In the genomic region with DNA sequence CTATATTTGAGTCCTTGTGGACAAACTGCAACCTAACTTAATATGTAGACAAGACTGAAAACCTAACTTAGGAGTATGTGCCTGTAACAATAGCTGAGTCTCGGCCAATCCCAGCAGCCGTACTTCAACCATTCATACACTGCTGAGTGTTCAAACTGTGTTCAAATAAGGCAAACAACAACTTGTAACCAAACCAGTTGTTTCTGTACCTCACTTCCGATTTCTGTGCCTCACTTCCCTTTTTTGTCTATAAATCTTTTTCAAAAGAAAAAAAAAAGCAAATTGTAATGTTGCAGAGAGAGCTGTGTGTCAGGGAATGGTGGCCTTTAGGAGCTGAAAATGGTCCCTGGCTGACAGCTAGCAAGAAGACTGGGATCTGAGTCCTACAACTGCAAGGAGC, we compare ENCODE assay signal across 1 cellular context.
TF ChIP-seq lines count a peak whose summit lies in the region.

No MANE protein-coding gene starts in this region.

TF ChIP-seq in GM12878, 131 proteins besides CTCF, POLR2A, EP300 and RAD21 (continued from another document and continues in another):
- TF ChIP-seq, protein P1, sequence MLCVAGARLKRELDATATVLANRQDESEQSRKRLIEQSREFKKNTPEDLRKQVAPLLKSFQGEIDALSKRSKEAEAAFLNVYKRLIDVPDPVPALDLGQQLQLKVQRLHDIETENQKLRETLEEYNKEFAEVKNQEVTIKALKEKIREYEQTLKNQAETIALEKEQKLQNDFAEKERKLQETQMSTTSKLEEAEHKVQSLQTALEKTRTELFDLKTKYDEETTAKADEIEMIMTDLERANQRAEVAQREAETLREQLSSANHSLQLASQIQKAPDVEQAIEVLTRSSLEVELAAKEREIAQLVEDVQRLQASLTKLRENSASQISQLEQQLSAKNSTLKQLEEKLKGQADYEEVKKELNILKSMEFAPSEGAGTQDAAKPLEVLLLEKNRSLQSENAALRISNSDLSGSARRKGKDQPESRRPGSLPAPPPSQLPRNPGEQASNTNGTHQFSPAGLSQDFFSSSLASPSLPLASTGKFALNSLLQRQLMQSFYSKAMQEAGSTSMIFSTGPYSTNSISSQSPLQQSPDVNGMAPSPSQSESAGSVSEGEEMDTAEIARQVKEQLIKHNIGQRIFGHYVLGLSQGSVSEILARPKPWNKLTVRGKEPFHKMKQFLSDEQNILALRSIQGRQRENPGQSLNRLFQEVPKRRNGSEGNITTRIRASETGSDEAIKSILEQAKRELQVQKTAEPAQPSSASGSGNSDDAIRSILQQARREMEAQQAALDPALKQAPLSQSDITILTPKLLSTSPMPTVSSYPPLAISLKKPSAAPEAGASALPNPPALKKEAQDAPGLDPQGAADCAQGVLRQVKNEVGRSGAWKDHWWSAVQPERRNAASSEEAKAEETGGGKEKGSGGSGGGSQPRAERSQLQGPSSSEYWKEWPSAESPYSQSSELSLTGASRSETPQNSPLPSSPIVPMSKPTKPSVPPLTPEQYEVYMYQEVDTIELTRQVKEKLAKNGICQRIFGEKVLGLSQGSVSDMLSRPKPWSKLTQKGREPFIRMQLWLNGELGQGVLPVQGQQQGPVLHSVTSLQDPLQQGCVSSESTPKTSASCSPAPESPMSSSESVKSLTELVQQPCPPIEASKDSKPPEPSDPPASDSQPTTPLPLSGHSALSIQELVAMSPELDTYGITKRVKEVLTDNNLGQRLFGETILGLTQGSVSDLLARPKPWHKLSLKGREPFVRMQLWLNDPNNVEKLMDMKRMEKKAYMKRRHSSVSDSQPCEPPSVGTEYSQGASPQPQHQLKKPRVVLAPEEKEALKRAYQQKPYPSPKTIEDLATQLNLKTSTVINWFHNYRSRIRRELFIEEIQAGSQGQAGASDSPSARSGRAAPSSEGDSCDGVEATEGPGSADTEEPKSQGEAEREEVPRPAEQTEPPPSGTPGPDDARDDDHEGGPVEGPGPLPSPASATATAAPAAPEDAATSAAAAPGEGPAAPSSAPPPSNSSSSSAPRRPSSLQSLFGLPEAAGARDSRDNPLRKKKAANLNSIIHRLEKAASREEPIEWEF (IDR thresholded peaks at IDR 0.05; ENCODE audit: insufficient replicate concordance, low read depth, low read length), result no peak
- TF ChIP-seq, protein P2, sequence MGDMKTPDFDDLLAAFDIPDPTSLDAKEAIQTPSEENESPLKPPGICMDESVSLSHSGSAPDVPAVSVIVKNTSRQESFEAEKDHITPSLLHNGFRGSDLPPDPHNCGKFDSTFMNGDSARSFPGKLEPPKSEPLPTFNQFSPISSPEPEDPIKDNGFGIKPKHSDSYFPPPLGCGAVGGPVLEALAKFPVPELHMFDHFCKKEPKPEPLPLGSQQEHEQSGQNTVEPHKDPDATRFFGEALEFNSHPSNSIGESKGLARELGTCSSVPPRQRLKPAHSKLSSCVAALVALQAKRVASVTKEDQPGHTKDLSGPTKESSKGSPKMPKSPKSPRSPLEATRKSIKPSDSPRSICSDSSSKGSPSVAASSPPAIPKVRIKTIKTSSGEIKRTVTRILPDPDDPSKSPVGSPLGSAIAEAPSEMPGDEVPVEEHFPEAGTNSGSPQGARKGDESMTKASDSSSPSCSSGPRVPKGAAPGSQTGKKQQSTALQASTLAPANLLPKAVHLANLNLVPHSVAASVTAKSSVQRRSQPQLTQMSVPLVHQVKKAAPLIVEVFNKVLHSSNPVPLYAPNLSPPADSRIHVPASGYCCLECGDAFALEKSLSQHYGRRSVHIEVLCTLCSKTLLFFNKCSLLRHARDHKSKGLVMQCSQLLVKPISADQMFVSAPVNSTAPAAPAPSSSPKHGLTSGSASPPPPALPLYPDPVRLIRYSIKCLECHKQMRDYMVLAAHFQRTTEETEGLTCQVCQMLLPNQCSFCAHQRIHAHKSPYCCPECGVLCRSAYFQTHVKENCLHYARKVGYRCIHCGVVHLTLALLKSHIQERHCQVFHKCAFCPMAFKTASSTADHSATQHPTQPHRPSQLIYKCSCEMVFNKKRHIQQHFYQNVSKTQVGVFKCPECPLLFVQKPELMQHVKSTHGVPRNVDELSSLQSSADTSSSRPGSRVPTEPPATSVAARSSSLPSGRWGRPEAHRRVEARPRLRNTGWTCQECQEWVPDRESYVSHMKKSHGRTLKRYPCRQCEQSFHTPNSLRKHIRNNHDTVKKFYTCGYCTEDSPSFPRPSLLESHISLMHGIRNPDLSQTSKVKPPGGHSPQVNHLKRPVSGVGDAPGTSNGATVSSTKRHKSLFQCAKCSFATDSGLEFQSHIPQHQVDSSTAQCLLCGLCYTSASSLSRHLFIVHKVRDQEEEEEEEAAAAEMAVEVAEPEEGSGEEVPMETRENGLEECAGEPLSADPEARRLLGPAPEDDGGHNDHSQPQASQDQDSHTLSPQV (IDR thresholded peaks at IDR 0.05), result no peak
- TF ChIP-seq, protein P3, sequence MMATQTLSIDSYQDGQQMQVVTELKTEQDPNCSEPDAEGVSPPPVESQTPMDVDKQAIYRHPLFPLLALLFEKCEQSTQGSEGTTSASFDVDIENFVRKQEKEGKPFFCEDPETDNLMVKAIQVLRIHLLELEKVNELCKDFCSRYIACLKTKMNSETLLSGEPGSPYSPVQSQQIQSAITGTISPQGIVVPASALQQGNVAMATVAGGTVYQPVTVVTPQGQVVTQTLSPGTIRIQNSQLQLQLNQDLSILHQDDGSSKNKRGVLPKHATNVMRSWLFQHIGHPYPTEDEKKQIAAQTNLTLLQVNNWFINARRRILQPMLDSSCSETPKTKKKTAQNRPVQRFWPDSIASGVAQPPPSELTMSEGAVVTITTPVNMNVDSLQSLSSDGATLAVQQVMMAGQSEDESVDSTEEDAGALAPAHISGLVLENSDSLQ (IDR thresholded peaks at IDR 0.05), result no peak
- TF ChIP-seq GABPA (IDR thresholded peaks at IDR 0.05; ENCODE audit: low read depth) (peak; percentile 68; the same call in 1 of the 2 replicates), EED (IDR thresholded peaks at IDR 0.05; ENCODE audit: low read depth) (no peak), MYB (IDR thresholded peaks at IDR 0.05; ENCODE audit: borderline replicate concordance, low read depth, low read length) (no peak), RAD51 (IDR thresholded peaks at IDR 0.05) (no peak), POLR2AphosphoS5 (IDR thresholded peaks at IDR 0.05; ENCODE audit: low read length) (no peak), ASH2L (IDR thresholded peaks at IDR 0.05; ENCODE audit: borderline replicate concordance, low read depth) (no peak), CREM (IDR thresholded peaks at IDR 0.05; ENCODE audit: low read depth) (no peak), ZNF207 (IDR thresholded peaks at IDR 0.05; ENCODE audit: borderline replicate concordance) (no peak), STAT1 (conservative IDR thresholded peaks at IDR 0.05) (no peak), KLF5 (IDR thresholded peaks at IDR 0.05; ENCODE audit: partially characterized antibody) (no peak), PAX5 (IDR thresholded peaks at IDR 0.05; ENCODE audit: borderline replicate concordance, low read depth, low read length) (no peak), HDGF (IDR thresholded peaks at IDR 0.05) (no peak), TCF3 (IDR thresholded peaks at IDR 0.05; ENCODE audit: borderline replicate concordance, insufficient read depth, low read depth, low read length) (no peak), EGR1 (IDR thresholded peaks at IDR 0.05; ENCODE audit: borderline replicate concordance in 1 of 2, low read depth in 2 of 2, low read length in 2 of 2) (no peak), NR2C1 (IDR thresholded peaks at IDR 0.05) (no peak), SMC3 (IDR thresholded peaks at IDR 0.05; ENCODE audit: borderline replicate concordance, low read length) (no peak), CBX3 (IDR thresholded peaks at IDR 0.05; ENCODE audit: borderline replicate concordance, low read depth) (no peak), MYC (IDR thresholded peaks at IDR 0.05; ENCODE audit: insufficient read depth, insufficient read length, insufficient replicate concordance, low read length, severe bottlenecking) (no peak), SPI1 (IDR thresholded peaks at IDR 0.05; ENCODE audit: borderline replicate concordance, insufficient read depth, low read depth, low read length) (peak; percentile 91), ZZZ3 (IDR thresholded peaks at IDR 0.05; ENCODE audit: control insufficient read depth, insufficient read length, low read depth) (no peak), ZSCAN29 (IDR thresholded peaks at IDR 0.05) (no peak), NR2C2 (IDR thresholded peaks at IDR 0.05; ENCODE audit: borderline replicate concordance, control insufficient read depth, insufficient read length, low read depth) (no peak), SRF (IDR thresholded peaks at IDR 0.05; ENCODE audit: low read depth in 2 of 2, low read length in 2 of 2) (peak; percentile 30 to 85; a peak in 2 of 4 replicates), JUNB (IDR thresholded peaks at IDR 0.05) (no peak), TCF7 (IDR thresholded peaks at IDR 0.05; ENCODE audit: borderline replicate concordance) (no peak), ZNF384 (IDR thresholded peaks at IDR 0.05; ENCODE audit: borderline replicate concordance, low read depth, low read length) (peak; percentile 47; the same call in 1 of the 2 replicates)
- TF ChIP-seq, protein P4, sequence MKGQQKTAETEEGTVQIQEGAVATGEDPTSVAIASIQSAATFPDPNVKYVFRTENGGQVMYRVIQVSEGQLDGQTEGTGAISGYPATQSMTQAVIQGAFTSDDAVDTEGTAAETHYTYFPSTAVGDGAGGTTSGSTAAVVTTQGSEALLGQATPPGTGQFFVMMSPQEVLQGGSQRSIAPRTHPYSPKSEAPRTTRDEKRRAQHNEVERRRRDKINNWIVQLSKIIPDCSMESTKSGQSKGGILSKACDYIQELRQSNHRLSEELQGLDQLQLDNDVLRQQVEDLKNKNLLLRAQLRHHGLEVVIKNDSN (IDR thresholded peaks at IDR 0.05; ENCODE audit: borderline replicate concordance, extremely low read length, insufficient read depth, low read depth, low read length), result no peak
- TF ChIP-seq, protein P5, sequence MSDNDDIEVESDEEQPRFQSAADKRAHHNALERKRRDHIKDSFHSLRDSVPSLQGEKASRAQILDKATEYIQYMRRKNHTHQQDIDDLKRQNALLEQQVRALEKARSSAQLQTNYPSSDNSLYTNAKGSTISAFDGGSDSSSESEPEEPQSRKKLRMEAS (IDR thresholded peaks at IDR 0.05; ENCODE audit: low read depth, low read length), result no peak
- TF ChIP-seq, protein P6, sequence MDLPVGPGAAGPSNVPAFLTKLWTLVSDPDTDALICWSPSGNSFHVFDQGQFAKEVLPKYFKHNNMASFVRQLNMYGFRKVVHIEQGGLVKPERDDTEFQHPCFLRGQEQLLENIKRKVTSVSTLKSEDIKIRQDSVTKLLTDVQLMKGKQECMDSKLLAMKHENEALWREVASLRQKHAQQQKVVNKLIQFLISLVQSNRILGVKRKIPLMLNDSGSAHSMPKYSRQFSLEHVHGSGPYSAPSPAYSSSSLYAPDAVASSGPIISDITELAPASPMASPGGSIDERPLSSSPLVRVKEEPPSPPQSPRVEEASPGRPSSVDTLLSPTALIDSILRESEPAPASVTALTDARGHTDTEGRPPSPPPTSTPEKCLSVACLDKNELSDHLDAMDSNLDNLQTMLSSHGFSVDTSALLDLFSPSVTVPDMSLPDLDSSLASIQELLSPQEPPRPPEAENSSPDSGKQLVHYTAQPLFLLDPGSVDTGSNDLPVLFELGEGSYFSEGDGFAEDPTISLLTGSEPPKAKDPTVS (IDR thresholded peaks at IDR 0.05; ENCODE audit: low read depth, low read length), result no peak
- TF ChIP-seq, protein P7, sequence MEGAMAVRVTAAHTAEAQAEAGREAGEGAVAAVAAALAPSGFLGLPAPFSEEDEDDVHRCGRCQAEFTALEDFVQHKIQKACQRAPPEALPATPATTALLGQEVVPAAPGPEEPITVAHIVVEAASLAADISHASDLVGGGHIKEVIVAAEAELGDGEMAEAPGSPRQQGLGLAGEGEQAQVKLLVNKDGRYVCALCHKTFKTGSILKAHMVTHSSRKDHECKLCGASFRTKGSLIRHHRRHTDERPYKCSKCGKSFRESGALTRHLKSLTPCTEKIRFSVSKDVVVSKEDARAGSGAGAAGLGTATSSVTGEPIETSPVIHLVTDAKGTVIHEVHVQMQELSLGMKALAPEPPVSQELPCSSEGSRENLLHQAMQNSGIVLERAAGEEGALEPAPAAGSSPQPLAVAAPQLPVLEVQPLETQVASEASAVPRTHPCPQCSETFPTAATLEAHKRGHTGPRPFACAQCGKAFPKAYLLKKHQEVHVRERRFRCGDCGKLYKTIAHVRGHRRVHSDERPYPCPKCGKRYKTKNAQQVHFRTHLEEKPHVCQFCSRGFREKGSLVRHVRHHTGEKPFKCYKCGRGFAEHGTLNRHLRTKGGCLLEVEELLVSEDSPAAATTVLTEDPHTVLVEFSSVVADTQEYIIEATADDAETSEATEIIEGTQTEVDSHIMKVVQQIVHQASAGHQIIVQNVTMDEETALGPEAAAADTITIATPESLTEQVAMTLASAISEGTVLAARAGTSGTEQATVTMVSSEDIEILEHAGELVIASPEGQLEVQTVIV (IDR thresholded peaks at IDR 0.05; ENCODE audit: borderline replicate concordance, partially characterized antibody), result no peak
- TF ChIP-seq, protein P8, sequence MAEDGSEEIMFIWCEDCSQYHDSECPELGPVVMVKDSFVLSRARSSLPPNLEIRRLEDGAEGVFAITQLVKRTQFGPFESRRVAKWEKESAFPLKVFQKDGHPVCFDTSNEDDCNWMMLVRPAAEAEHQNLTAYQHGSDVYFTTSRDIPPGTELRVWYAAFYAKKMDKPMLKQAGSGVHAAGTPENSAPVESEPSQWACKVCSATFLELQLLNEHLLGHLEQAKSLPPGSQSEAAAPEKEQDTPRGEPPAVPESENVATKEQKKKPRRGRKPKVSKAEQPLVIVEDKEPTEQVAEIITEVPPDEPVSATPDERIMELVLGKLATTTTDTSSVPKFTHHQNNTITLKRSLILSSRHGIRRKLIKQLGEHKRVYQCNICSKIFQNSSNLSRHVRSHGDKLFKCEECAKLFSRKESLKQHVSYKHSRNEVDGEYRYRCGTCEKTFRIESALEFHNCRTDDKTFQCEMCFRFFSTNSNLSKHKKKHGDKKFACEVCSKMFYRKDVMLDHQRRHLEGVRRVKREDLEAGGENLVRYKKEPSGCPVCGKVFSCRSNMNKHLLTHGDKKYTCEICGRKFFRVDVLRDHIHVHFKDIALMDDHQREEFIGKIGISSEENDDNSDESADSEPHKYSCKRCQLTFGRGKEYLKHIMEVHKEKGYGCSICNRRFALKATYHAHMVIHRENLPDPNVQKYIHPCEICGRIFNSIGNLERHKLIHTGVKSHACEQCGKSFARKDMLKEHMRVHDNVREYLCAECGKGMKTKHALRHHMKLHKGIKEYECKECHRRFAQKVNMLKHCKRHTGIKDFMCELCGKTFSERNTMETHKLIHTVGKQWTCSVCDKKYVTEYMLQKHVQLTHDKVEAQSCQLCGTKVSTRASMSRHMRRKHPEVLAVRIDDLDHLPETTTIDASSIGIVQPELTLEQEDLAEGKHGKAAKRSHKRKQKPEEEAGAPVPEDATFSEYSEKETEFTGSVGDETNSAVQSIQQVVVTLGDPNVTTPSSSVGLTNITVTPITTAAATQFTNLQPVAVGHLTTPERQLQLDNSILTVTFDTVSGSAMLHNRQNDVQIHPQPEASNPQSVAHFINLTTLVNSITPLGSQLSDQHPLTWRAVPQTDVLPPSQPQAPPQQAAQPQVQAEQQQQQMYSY (CRISPR knock-in tag; IDR thresholded peaks at IDR 0.05), result no peak
- TF ChIP-seq, protein P9, sequence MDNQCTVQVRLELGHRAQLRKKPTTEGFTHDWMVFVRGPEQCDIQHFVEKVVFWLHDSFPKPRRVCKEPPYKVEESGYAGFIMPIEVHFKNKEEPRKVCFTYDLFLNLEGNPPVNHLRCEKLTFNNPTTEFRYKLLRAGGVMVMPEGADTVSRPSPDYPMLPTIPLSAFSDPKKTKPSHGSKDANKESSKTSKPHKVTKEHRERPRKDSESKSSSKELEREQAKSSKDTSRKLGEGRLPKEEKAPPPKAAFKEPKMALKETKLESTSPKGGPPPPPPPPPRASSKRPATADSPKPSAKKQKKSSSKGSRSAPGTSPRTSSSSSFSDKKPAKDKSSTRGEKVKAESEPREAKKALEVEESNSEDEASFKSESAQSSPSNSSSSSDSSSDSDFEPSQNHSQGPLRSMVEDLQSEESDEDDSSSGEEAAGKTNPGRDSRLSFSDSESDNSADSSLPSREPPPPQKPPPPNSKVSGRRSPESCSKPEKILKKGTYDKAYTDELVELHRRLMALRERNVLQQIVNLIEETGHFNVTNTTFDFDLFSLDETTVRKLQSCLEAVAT (IDR thresholded peaks at IDR 0.05), result no peak
